In genomic region chr3:129121792-129122696, GRCh38 we compare ENCODE assay signal across 1 cellular context.
TF ChIP-seq lines count a peak whose summit lies in the region.

Gene RAB43, minus strand, starts transcription at chr3:129121804. Its CDS starts 315 bp downstream, at chr3:129121489.

TF ChIP-seq in K562, 482 proteins besides CTCF, POLR2A, EP300 and RAD21 (continued from another document):
- TF ChIP-seq, protein P1, sequence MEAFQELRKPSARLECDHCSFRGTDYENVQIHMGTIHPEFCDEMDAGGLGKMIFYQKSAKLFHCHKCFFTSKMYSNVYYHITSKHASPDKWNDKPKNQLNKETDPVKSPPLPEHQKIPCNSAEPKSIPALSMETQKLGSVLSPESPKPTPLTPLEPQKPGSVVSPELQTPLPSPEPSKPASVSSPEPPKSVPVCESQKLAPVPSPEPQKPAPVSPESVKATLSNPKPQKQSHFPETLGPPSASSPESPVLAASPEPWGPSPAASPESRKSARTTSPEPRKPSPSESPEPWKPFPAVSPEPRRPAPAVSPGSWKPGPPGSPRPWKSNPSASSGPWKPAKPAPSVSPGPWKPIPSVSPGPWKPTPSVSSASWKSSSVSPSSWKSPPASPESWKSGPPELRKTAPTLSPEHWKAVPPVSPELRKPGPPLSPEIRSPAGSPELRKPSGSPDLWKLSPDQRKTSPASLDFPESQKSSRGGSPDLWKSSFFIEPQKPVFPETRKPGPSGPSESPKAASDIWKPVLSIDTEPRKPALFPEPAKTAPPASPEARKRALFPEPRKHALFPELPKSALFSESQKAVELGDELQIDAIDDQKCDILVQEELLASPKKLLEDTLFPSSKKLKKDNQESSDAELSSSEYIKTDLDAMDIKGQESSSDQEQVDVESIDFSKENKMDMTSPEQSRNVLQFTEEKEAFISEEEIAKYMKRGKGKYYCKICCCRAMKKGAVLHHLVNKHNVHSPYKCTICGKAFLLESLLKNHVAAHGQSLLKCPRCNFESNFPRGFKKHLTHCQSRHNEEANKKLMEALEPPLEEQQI (IDR thresholded peaks at IDR 0.05) = no peak
- TF ChIP-seq EGR1 (conservative IDR thresholded peaks at IDR 0.05) = peak; percentile 82
- peak; percentile 71 for TF ChIP-seq SP1 (CRISPR knock-in tag; IDR thresholded peaks at IDR 0.05)
- no peak for TF ChIP-seq POLR2AphosphoS2 (IDR thresholded peaks at IDR 0.05; ENCODE audit: low read length)
- no peak for TF ChIP-seq TOE1 (IDR thresholded peaks at IDR 0.05; ENCODE audit: borderline replicate concordance)
- TF ChIP-seq TOE1 (CRISPR knock-in tag; IDR thresholded peaks at IDR 0.05; ENCODE audit: borderline replicate concordance, low read depth) = 0 out of 2 replicates have a peak, but pooled peaks have one; percentile 32
- TF ChIP-seq POLR2AphosphoS5 (IDR thresholded peaks at IDR 0.05; ENCODE audit: control insufficient read depth, insufficient read depth, low read depth, low read length) = 0 out of 2 replicates have a peak, but pooled peaks have one; percentile 7
